ENCODE assay signal across 13 cellular contexts in genomic region chr16:46971271-46971670, GRCh38. TPM values are rescaled to one million over a fixed set of nuclear protein-coding genes. Genes with fewer than 3 reads are reported as not detected.
DNase-seq lines count a peak whose midpoint lies in the region; ATAC-seq and TF ChIP-seq lines count a peak whose summit lies in the region.
"Had no signal": no experiment of that assay in that cellular context is flagged by ENCODE, and none has a peak within 500 bp of the region (broad histone marks: within the 10 kb centered on the region; RNA-seq: fewer than 3 reads in every experiment).

No MANE protein-coding gene starts in this region.

- H3K9me3 ChIP-seq in mammary epithelial cell (replicated peaks; ENCODE audit: insufficient read depth, low read length) (no peaks in the 10 kb centered on the region), breast epithelium (no peaks in the 10 kb centered on the region), PC-9 (ENCODE audit: insufficient read depth, low read depth) (no peaks in the 10 kb centered on the region), endodermal cell (ENCODE audit: control insufficient read depth, low read length) (no peaks in the 10 kb centered on the region)
- H3K9me3 ChIP-seq: esophagus muscularis mucosa had no signal

- no peak overlapping the region for H3K27ac ChIP-seq in mammary epithelial cell (ENCODE audit: insufficient read depth, low read depth, low read length)
- no peak overlapping the region for H3K27ac ChIP-seq in breast epithelium
- no peak overlapping the region for H3K27ac ChIP-seq in PC-9
- no peak overlapping the region for H3K27ac ChIP-seq in endodermal cell (ENCODE audit: low read depth, low read length)
- no peak overlapping the region for H3K27ac ChIP-seq in RWPE1

- H3K4me3 ChIP-seq in mammary epithelial cell (replicated peaks in 1 of 3; ENCODE audit: insufficient read depth in 1 of 3, low read depth in 2 of 3, low read length in 3 of 3), result no peak overlapping the region
- H3K4me3 ChIP-seq in breast epithelium, result no peak overlapping the region
- H3K4me3 ChIP-seq in PC-9, result no peak overlapping the region
- H3K4me3 ChIP-seq in endodermal cell (ENCODE audit: low read length), result no peak overlapping the region
- H3K4me3 ChIP-seq: lung had no signal

- POLR2A ChIA-PET in PC-9 (lab: Charles Lee; ENCODE audit: unreplicated experiment), result no interaction called here
- POLR2A ChIA-PET in RWPE1 (lab: Yijun Ruan, JAX; ENCODE audit: low non-redundant PET), result no interaction called here

- no peak for DNase-seq in mammary epithelial cell
- DNase-seq in breast epithelium (ENCODE audit: low spot score in 2 of 2), result no peak
- DNase-seq in PC-9, result no peak
- DNase-seq in endodermal cell, result no peak
- DNase-seq in type B pancreatic cell (ENCODE audit: extremely low spot score, unreplicated experiment), result no peak
- no peak for DNase-seq in GM20000 (ENCODE audit: low spot score)
- DNase-seq in RWPE1 (ENCODE audit: low spot score), result no peak
- DNase-seq: AML-193; stimulated activated CD4-positive, alpha-beta T cell treated with anti-CD3 and anti-CD28 coated beads, Interleukin-2, amount 100 ng/mL, for 24 hours had no signal

- no peaks in the 10 kb centered on the region for H4K20me1 ChIP-seq in mammary epithelial cell (ENCODE audit: insufficient read depth, low read length)
- peaks cover 53% of the 10 kb centered on the region for H4K20me1 ChIP-seq in PC-9 (ENCODE audit: insufficient read depth)

- H3K79me2 ChIP-seq in mammary epithelial cell (ENCODE audit: insufficient read depth, low read length) (peaks cover 84% of the 10 kb centered on the region), PC-9 (ENCODE audit: low read depth) (peaks cover 84% of the 10 kb centered on the region)

- peaks cover 44% of the 10 kb centered on the region for H3F3A ChIP-seq in PC-9 (ENCODE audit: insufficient read depth, low read depth)

- H3K9ac ChIP-seq in mammary epithelial cell (ENCODE audit: insufficient read depth, low read length) (no peak overlapping the region), endodermal cell (ENCODE audit: extremely low read depth, low read length, poor library complexity, severe bottlenecking) (no peak overlapping the region)

- no peaks in the 10 kb centered on the region for H3K9me3 Mint-ChIP-seq in endodermal cell
- H3K9me3 Mint-ChIP-seq in type B pancreatic cell, result no peaks in the 10 kb centered on the region
- H3K9me3 Mint-ChIP-seq: stimulated activated memory B cell treated with anti-CD40 and anti-IgM and Interleukin-4, amounts not matched to agents 10 μg/mL and 1 μg/mL and 100 μg/mL, for 72 hours had no signal

- peak overlapping the region; percentile 87 for H3K4me3 Mint-ChIP-seq in endodermal cell
- H3K4me3 Mint-ChIP-seq in type B pancreatic cell, result peak overlapping the region; percentile 75

- H3K4me1 Mint-ChIP-seq in endodermal cell (peaks cover 22% of the 10 kb centered on the region), type B pancreatic cell (ENCODE audit: unreplicated experiment) (peaks cover 17% of the 10 kb centered on the region)

- no peak for TF ChIP-seq POLR2A in breast epithelium (IDR thresholded peaks at IDR 0.05)

- peak overlapping the region; percentile 96 for H3K4me2 ChIP-seq in mammary epithelial cell (ENCODE audit: insufficient read depth, low read depth, low read length)
- peak overlapping the region; percentile 99 for H3K4me2 ChIP-seq in PC-9

- H3K27me3 Mint-ChIP-seq in endodermal cell (ENCODE audit: insufficient read depth), result no peaks in the 10 kb centered on the region
- no peaks in the 10 kb centered on the region for H3K27me3 Mint-ChIP-seq in type B pancreatic cell
- H3K27me3 Mint-ChIP-seq: stimulated activated memory B cell treated with anti-CD40 and anti-IgM and Interleukin-4, amounts not matched to agents 10 μg/mL and 1 μg/mL and 100 μg/mL, for 72 hours had no signal

- WGBS in mammary epithelial cell (ENCODE audit: low coverage, missing lambda C conversion rate), result 86% methylated on average over 6 of the region's 7 CpGs
- 96 to 100% methylated on average over 1 to 6 of the region's 7 CpGs for WGBS in endodermal cell (ENCODE audit: insufficient coverage in 1 of 2, insufficient read length in 1 of 2), 2 experiments

- H3K27me3 ChIP-seq in mammary epithelial cell (ENCODE audit: insufficient read depth, low read length), result no peaks in the 10 kb centered on the region
- no peaks in the 10 kb centered on the region for H3K27me3 ChIP-seq in breast epithelium
- H3K27me3 ChIP-seq in PC-9 (ENCODE audit: insufficient read depth, low read depth), result no peaks in the 10 kb centered on the region
- H3K27me3 ChIP-seq in endodermal cell (ENCODE audit: control insufficient read depth, insufficient read depth, low read length, poor library complexity, severe bottlenecking), result no peaks in the 10 kb centered on the region
- H3K27me3 ChIP-seq: esophagus muscularis mucosa had no signal

- no peaks in the 10 kb centered on the region for H3K9me2 ChIP-seq in PC-9 (ENCODE audit: insufficient read depth)

- intact Hi-C loops in mammary epithelial cell (cut with micrococcal nuclease) (no loop called here), breast epithelium (cut with DNase I; ENCODE audit: low total_unique reads) (no loop called here), PC-9 (cut with micrococcal nuclease; ENCODE audit: unreplicated experiment) (loop anchor here (10.0 kb wide), 1 partner anchor 1274 kb away; the partner anchor contains the start of genes ABCC11 and LONP2)

- CTCF ChIA-PET in mammary epithelial cell (lab: Charles Lee; ENCODE audit: low non-redundant PET) (no interaction called here), PC-9 (lab: Charles Lee) (no interaction called here), RWPE1 (lab: Yijun Ruan, JAX) (interaction anchor here (0.6 to 0.7 kb wide), 2 partner anchors 174 to 298 kb away, joined by 3 read pairs; no protein-coding TSS in a partner anchor)

- H3K36me3 ChIP-seq in mammary epithelial cell (ENCODE audit: insufficient read depth, low read length) (peaks cover 28% of the 10 kb centered on the region), breast epithelium (no peaks in the 10 kb centered on the region), PC-9 (ENCODE audit: low read depth) (peaks cover 50% of the 10 kb centered on the region), endodermal cell (ENCODE audit: control insufficient read depth, insufficient read depth, low read length) (peaks cover 55% of the 10 kb centered on the region)

- H3K36me3 Mint-ChIP-seq in endodermal cell (ENCODE audit: low read depth), result peaks cover 48% of the 10 kb centered on the region
- H3K36me3 Mint-ChIP-seq in type B pancreatic cell, result peaks cover 15% of the 10 kb centered on the region

- H2AFZ ChIP-seq in mammary epithelial cell (ENCODE audit: low read depth, low read length) (no peak overlapping the region), PC-9 (no peak overlapping the region)

- H3K27ac Mint-ChIP-seq in endodermal cell (peak overlapping the region; percentile 32), type B pancreatic cell (peak overlapping the region; percentile 44)

- H3K4me1 ChIP-seq in mammary epithelial cell (ENCODE audit: insufficient read depth, low read length) (peaks cover 16% of the 10 kb centered on the region), breast epithelium (peaks cover 4% of the 10 kb centered on the region in 2 donors), PC-9 (replicated peaks; ENCODE audit: insufficient read depth) (peaks cover 32% of the 10 kb centered on the region), endodermal cell (ENCODE audit: control insufficient read depth, insufficient read depth, low read length) (peaks cover 3% of the 10 kb centered on the region)

- dilution Hi-C loops in mammary epithelial cell (cut with HindIII; ENCODE audit: low sequenced_read_pairs), result no loop called here

- ATAC-seq in GM21529 (IDR thresholded peaks at IDR 0.05; ENCODE audit: unreplicated experiment), result no peak
- ATAC-seq: stimulated activated memory B cell treated with anti-CD40 and anti-IgM and Interleukin-4, amounts not matched to agents 10 μg/mL and 1 μg/mL and 100 μg/mL, for 72 hours had no signal

- no peak for TF ChIP-seq CTCF in mammary epithelial cell (conservative IDR thresholded peaks at IDR 0.05 in 1 of 2, IDR thresholded peaks at IDR 0.05 in 1 of 2; ENCODE audit: extremely low read depth in 1 of 2, insufficient read depth in 1 of 2, low read depth in 1 of 2, low read length in 2 of 2)
- TF ChIP-seq CTCF in breast epithelium (IDR thresholded peaks at IDR 0.05), result no peak
- no peak for TF ChIP-seq CTCF in PC-9 (conservative IDR thresholded peaks at IDR 0.05)
- TF ChIP-seq CTCF in endodermal cell (conservative IDR thresholded peaks at IDR 0.05), result no peak
- TF ChIP-seq CTCF in type B pancreatic cell (conservative IDR thresholded peaks at IDR 0.05), result no peak
- TF ChIP-seq CTCF in GM20000 (IDR thresholded peaks at IDR 0.05; ENCODE audit: extremely low read depth, missing control alignments), result no peak
- no peak for TF ChIP-seq CTCF in RWPE1 (conservative IDR thresholded peaks at IDR 0.05; ENCODE audit: low read depth)

- BruUV-seq in mammary epithelial cell (replicated peaks; lab: Mats Ljungman, UMichigan) (no TSS peak), PC-9 (replicated peaks; lab: Mats Ljungman, UMichigan) (no TSS peak)

- in situ Hi-C loops in mammary epithelial cell (cut with MboI; ENCODE audit: low sequenced_read_pairs in 2 of 2), result no loop called here

RNA-seq across cellular contexts. Expression of gene DNAJA2, which starts 2.2 kb away (rescaled TPM):
- total RNA-seq in mammary epithelial cell (10 to 100 TPM; 64.1 to 72.0 TPM), breast epithelium (10 to 100 TPM; 44.6 to 65.3 (median 51.2) TPM), PC-9 (2021) (78.9 and 89.8 TPM in 2 replicates), endodermal cell (10 to 100 TPM; 65.1 to 68.2 TPM), type B pancreatic cell (ENCODE audit: low replicate concordance) (63.4 and 73.5 TPM in 2 replicates)
- polyA plus RNA-seq in mammary epithelial cell, result 19.3 TPM
- 54.2 TPM for polyA minus RNA-seq in mammary epithelial cell
- polyA plus RNA-seq in endodermal cell (2013, experiment 1 of 2), result 55.4 TPM
- 50.8 TPM for polyA plus RNA-seq in endodermal cell (2013, experiment 2 of 2)
